In the genomic region with DNA sequence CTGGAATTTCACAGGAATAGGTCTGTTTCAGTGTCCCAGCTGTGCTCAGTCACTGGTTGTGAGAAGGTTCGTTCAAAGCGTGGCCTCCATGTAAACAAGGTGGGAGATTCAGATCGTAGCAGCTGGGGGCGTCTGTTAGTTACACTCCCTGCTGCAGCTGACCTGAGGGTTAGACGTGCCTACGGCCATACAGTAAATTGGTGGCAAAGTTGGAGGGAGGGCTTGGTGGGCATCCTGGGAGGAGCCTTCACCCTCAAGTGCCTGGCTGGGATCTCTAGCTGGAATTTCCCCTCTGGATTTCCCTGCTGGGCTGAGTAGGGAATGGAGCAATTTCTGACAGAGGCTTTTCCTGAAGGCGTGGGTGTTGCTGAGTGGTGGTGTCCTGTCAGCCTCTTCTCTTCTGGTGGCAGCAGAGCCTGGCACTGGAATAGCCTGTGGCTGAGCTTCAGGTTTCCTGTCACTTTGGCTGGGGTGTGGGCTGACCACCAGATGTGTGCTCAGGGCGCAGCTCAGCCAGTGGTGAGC, we compare ENCODE assay signal across 14 cellular contexts. TPM values are rescaled to one million over a fixed set of nuclear protein-coding genes. Genes with fewer than 3 reads are reported as not detected.
A peak's percentile ranks its signal among the peaks of the same experiment; 100 is the strongest.
DNase-seq lines count a peak whose midpoint lies in the region; ATAC-seq, FAIRE-seq and TF ChIP-seq lines count a peak whose summit lies in the region.
"Had no signal": no experiment of that assay in that cellular context is flagged by ENCODE, and none has a peak within 500 bp of the region (broad histone marks: within the 10 kb centered on the region; RNA-seq: fewer than 3 reads in every experiment).

No MANE protein-coding gene starts in this region.

- H3K9ac ChIP-seq in BLaER1 treated with 17β-estradiol and CSF1 and Interleukin-3, amounts not matched to agents 10 nM and 100 nM: peak overlapping the region in 1 of 11 experiments; percentile 26; a peak in 1 of 22 replicates
- H3K9ac ChIP-seq: KMS-11 had no signal

- peaks cover 4 to 13% of the 10 kb centered on the region in 2 donors for H3K4me1 Mint-ChIP-seq in natural killer cell

- H3K36me3 ChIP-seq in BLaER1 treated with 17β-estradiol and CSF1 and Interleukin-3, amounts not matched to agents 10 nM and 100 nM: peaks cover 0 to 22% (median 10%) of the 10 kb centered on the region in 11 experiments; a peak in 11 of 22 replicates

- H4K20me1 ChIP-seq in BLaER1 treated with 17β-estradiol and CSF1 and Interleukin-3, amounts not matched to agents 10 nM and 100 nM: peaks cover 0 to 6% (median 0%) of the 10 kb centered on the region in 11 experiments; a peak in 1 of 22 replicates

- H3K9me3 ChIP-seq in BLaER1 treated with 17β-estradiol and CSF1 and Interleukin-3, amounts not matched to agents 10 nM and 100 nM (replicated peaks in 1 of 11): no peaks in the 10 kb centered on the region

- no peaks in the 10 kb centered on the region for H3K27me3 ChIP-seq in BLaER1 treated with 17β-estradiol and CSF1 and Interleukin-3, amounts not matched to agents 10 nM and 100 nM

- H3K9me3 Mint-ChIP-seq in natural killer cell: no peaks in the 10 kb centered on the region
- H3K9me3 Mint-ChIP-seq: activated CD4-positive, alpha-beta T cell treated with anti-CD3 and anti-CD28 coated beads, Interleukin-2, amount 10 ng/mL, durations not matched to agents 7 days and 5 days; CD4-positive, alpha-beta memory T cell had no signal

- ATAC-seq in natural killer cell (peak in 2 of 3 donors; percentile 40 to 61), GM21576 (IDR thresholded peaks at IDR 0.05; ENCODE audit: unreplicated experiment) (no peak)

- no peak overlapping the region for H3K4me3 Mint-ChIP-seq in natural killer cell
- H3K4me3 Mint-ChIP-seq: activated CD4-positive, alpha-beta T cell treated with anti-CD3 and anti-CD28 coated beads, Interleukin-2, amount 10 ng/mL, durations not matched to agents 7 days and 5 days; CD4-positive, alpha-beta memory T cell had no signal

- H3K4me1 ChIP-seq in BLaER1 treated with 17β-estradiol and CSF1 and Interleukin-3, amounts not matched to agents 10 nM and 100 nM: peaks cover under 1 to 14% (median 11%) of the 10 kb centered on the region in 10 experiments; a peak in 13 of 20 replicates

- peak overlapping the region in 6 of 11 experiments; percentile 1 to 46 (median 17); a peak in 7 of 22 replicates for H3K4me2 ChIP-seq in BLaER1 treated with 17β-estradiol and CSF1 and Interleukin-3, amounts not matched to agents 10 nM and 100 nM
- H3K4me2 ChIP-seq: KMS-11 had no signal

- intact Hi-C loops in natural killer cell (cut with micrococcal nuclease): no loop called here

- no peak overlapping the region for H3K27ac ChIP-seq in BLaER1 treated with 17β-estradiol and CSF1 and Interleukin-3, amounts not matched to agents 10 nM and 100 nM
- H3K27ac ChIP-seq: KMS-11 had no signal

- H3K4me3 ChIP-seq in BLaER1 treated with 17β-estradiol and CSF1 and Interleukin-3, amounts not matched to agents 10 nM and 100 nM: no peak overlapping the region
- H3K4me3 ChIP-seq in fibroblast of pulmonary artery (replicated peaks; ENCODE audit: low read depth, low read length): no peak overlapping the region

- H3K27me3 Mint-ChIP-seq in natural killer cell (ENCODE audit: low read depth in 2 of 2): no peaks in the 10 kb centered on the region
- H3K27me3 Mint-ChIP-seq: activated CD4-positive, alpha-beta T cell treated with anti-CD3 and anti-CD28 coated beads, Interleukin-2, amount 10 ng/mL, durations not matched to agents 7 days and 5 days; CD4-positive, alpha-beta memory T cell had no signal

- FAIRE-seq in RCC 7860 (lab: Jason Lieb, UNC): no peak
- FAIRE-seq: endometrium had no signal

- peak; percentile 58 for DNase-seq in RCC 7860 (ENCODE audit: low spot score)
- DNase-seq in fibroblast of pulmonary artery (ENCODE audit: low read depth): peak; percentile 47
- no peak for DNase-seq in natural killer cell
- DNase-seq in SHP77 treated with DMSO at 0.1 percent for 48 hours (lab: John Stamatoyannopoulos, UW): no peak
- no peak for DNase-seq in NCI-H2107 (lab: John Stamatoyannopoulos, UW)
- DNase-seq in hypothalamus (lab: John Stamatoyannopoulos, UW): no peak
- DNase-seq: activated CD4-positive, alpha-beta T cell treated with anti-CD3 and anti-CD28 coated beads, Interleukin-2, amount 10 ng/mL, durations not matched to agents 7 days and 5 days; CD4-positive, alpha-beta memory T cell; NCI-H2029; T-helper 1 cell had no signal

- no peaks in the 10 kb centered on the region for H3K36me3 Mint-ChIP-seq in natural killer cell

- TF ChIP-seq CTCF in fibroblast of pulmonary artery (IDR thresholded peaks at IDR 0.05; ENCODE audit: low read length, missing control alignments): no peak
- TF ChIP-seq CTCF in natural killer cell (IDR thresholded peaks at IDR 0.05): no peak

- no peak overlapping the region for H3K27ac Mint-ChIP-seq in natural killer cell
- H3K27ac Mint-ChIP-seq: activated CD4-positive, alpha-beta T cell treated with anti-CD3 and anti-CD28 coated beads, Interleukin-2, amount 10 ng/mL, durations not matched to agents 7 days and 5 days had no signal

RNA-seq across cellular contexts. Expression of a gene that starts 6.4 kb away (rescaled TPM):
- 10 to 100 TPM; 28.5 to 33.0 (median 29.6) TPM for total RNA-seq in natural killer cell

RNA-seq across cellular contexts. Expression of a gene that starts 21.9 kb away (rescaled TPM):
- total RNA-seq in natural killer cell: 10 to 100 TPM; 25.9 to 39.1 (median 36.9) TPM

Comparison
In these comparisons a context has a peak if more than half of its experiments do, and no peak if none do; other contexts are left out.
1. DNase-seq: peak in RCC 7860 (single experiment) and fibroblast of pulmonary artery (single experiment); none in natural killer cell (single experiment), SHP77 treated with DMSO at 0.1 percent for 48 hours (single experiment), NCI-H2107 (single experiment) and hypothalamus (0 of 51).